Comparison of ENCODE assay signal across 8 cellular contexts in genomic region chr14:21510735-21511657, GRCh38. TPM values are rescaled to one million over a fixed set of nuclear protein-coding genes. Genes with fewer than 3 reads are reported as not detected.
A peak's percentile ranks its signal among the peaks of the same experiment; 100 is the strongest.
DNase-seq lines count a peak whose midpoint lies in the region; ATAC-seq and TF ChIP-seq lines count a peak whose summit lies in the region.

TSS of gene METTL3 (minus strand) at chr14:21511340. CDS start at chr14:21511223, 117 bp downstream.

- peak within 1 kb of the TSS; percentile 82 for H3K9ac ChIP-seq in mucosa of stomach (ENCODE audit: low read length)

- 1% methylated on average over 53 of the region's 53 CpGs for WGBS in esophagus, 2 donors

- TF ChIP-seq CTCF in Panc1 (IDR thresholded peaks at IDR 0.05), result no peak

- peaks cover 36% of the 10 kb centered on the region for H3K4me1 Mint-ChIP-seq in activated T-cell treated with anti-CD3 and anti-CD28 coated beads, Interleukin-2, amount 50 U/mL, for 4 hours (ENCODE audit: low read depth)

- peak within 1 kb of the TSS; percentile 98 for H3K4me3 ChIP-seq in Panc1 (ENCODE audit: low read depth in 2 of 2, low read length in 2 of 2)
- peak within 1 kb of the TSS; percentile 73 to 94 for H3K4me3 ChIP-seq in esophagus (ENCODE audit: low read depth in 1 of 2, low read length in 2 of 2)
- H3K4me3 ChIP-seq in mucosa of stomach (ENCODE audit: low read length), result peak within 1 kb of the TSS; percentile 93

- H3K9me3 ChIP-seq in Panc1 (ENCODE audit: control insufficient read depth, insufficient read depth, low read depth, low read length) (no peaks in the 10 kb centered on the region), esophagus (ENCODE audit: control insufficient read depth in 2 of 2, insufficient read depth in 1 of 2, low read depth in 1 of 2, low read length in 1 of 2) (no peaks in the 10 kb centered on the region), mucosa of stomach (ENCODE audit: control insufficient read depth, low read length) (no peaks in the 10 kb centered on the region)

- H3K27ac ChIP-seq in Panc1 (ENCODE audit: low read length) (peak within 1 kb of the TSS; percentile 95), esophagus (ENCODE audit: low read depth in 2 of 2, low read length in 1 of 2) (peak within 1 kb of the TSS; percentile 90)

- POLR2A ChIA-PET in Panc1 (lab: Charles Lee), result interaction anchor here (0.6 to 1.0 kb wide), 3 partner anchors 15 to 134 kb away, joined by 3 to 12 read pairs (median 3); partner anchors contain the start of gene SALL2

- H3K27me3 Mint-ChIP-seq in activated T-cell treated with anti-CD3 and anti-CD28 coated beads, Interleukin-2, amount 50 U/mL, for 4 hours (ENCODE audit: low read depth), result peaks cover 1% of the 10 kb centered on the region

- intact Hi-C loops in Panc1 (cut with micrococcal nuclease; ENCODE audit: unreplicated experiment), result no loop called here

- peak within 1 kb of the TSS; percentile 100 for H3K4me3 Mint-ChIP-seq in activated T-cell treated with anti-CD3 and anti-CD28 coated beads, Interleukin-2, amount 50 U/mL, for 4 hours

- CTCF ChIA-PET in Panc1 (lab: Charles Lee), result interaction anchor here (1.0 kb wide), 2 partner anchors 13 to 22 kb away, joined by 3 read pairs; no protein-coding TSS in a partner anchor

- ATAC-seq in GM21723 (IDR thresholded peaks at IDR 0.05; ENCODE audit: unreplicated experiment) (peak; percentile 98), Panc1 (peak; percentile 100)
- ATAC-seq in activated T-cell treated with anti-CD3 and anti-CD28 coated beads, Interleukin-2, amount 50 U/mL, for 4 hours, result peak; percentile 99 to 100

- peaks cover 2% of the 10 kb centered on the region; the same call in 1 of the 2 replicates for H3K36me3 ChIP-seq in Panc1 (ENCODE audit: control insufficient read depth, insufficient read depth, low read length)
- no peaks in the 10 kb centered on the region for H3K36me3 ChIP-seq in esophagus (ENCODE audit: control insufficient read depth in 2 of 2, insufficient read depth in 2 of 2, low read length in 1 of 2)
- H3K36me3 ChIP-seq in mucosa of stomach (ENCODE audit: control insufficient read depth, insufficient read depth, low read length), result no peaks in the 10 kb centered on the region

- DNase-seq in DMS53 (lab: John Stamatoyannopoulos, UW) (peak; percentile 94), KG1 (lab: John Stamatoyannopoulos, UW) (peak; percentile 95), Panc1 (ENCODE audit: low read depth, low spot score) (peak; percentile 90)
- DNase-seq in activated T-cell treated with anti-CD3 and anti-CD28 coated beads, Interleukin-2, amount 50 U/mL, for 4 hours, result peak; percentile 89
- DNase-seq in stimulated activated CD8-positive, alpha-beta memory T cell treated with anti-CD3 and anti-CD28 coated beads, Interleukin-7, amount 100 ng/mL, for 1 hour (ENCODE audit: low read depth in 2 of 2), result peak; percentile 83 to 84

- H3K4me1 ChIP-seq in Panc1 (ENCODE audit: control insufficient read depth, insufficient read depth, low read length), result peaks cover 9% of the 10 kb centered on the region
- no peaks in the 10 kb centered on the region for H3K4me1 ChIP-seq in esophagus (ENCODE audit: control insufficient read depth in 2 of 2, insufficient read depth in 2 of 2, low read length in 1 of 2)
- H3K4me1 ChIP-seq in mucosa of stomach (ENCODE audit: control insufficient read depth, insufficient read depth, low read length), result peaks cover 9% of the 10 kb centered on the region

- no TSS peak for BruUV-seq in Panc1 (replicated peaks; lab: Mats Ljungman, UMichigan)

- H3K27me3 ChIP-seq in Panc1 (ENCODE audit: control insufficient read depth, insufficient read depth, low read length), result no peaks in the 10 kb centered on the region
- no peaks in the 10 kb centered on the region for H3K27me3 ChIP-seq in esophagus (ENCODE audit: control insufficient read depth in 1 of 2, insufficient read depth in 2 of 2, low read length in 2 of 2)
- no peaks in the 10 kb centered on the region for H3K27me3 ChIP-seq in mucosa of stomach (ENCODE audit: control insufficient read depth, insufficient read depth, low read length)

- peaks cover 6% of the 10 kb centered on the region for H3K36me3 Mint-ChIP-seq in activated T-cell treated with anti-CD3 and anti-CD28 coated beads, Interleukin-2, amount 50 U/mL, for 4 hours (ENCODE audit: insufficient read depth)

- no peaks in the 10 kb centered on the region for H3K9me3 Mint-ChIP-seq in activated T-cell treated with anti-CD3 and anti-CD28 coated beads, Interleukin-2, amount 50 U/mL, for 4 hours

- in situ Hi-C loops in Panc1 (cut with HindIII; ENCODE audit: low pct_unique_long_range_greater_than_20kb, low sequenced_read_pairs), result no loop called here

RNA-seq across cellular contexts. Expression of gene METTL3, which starts in this region (rescaled TPM):
- total RNA-seq in Panc1 (2021; ENCODE audit: unreplicated experiment), result 43.3 TPM
- polyA plus RNA-seq in Panc1 (2012; ENCODE audit: insufficient read length), result 29.5 TPM
- 10 to 100 TPM; 45.0 to 47.7 (median 45.0) TPM for total RNA-seq in activated T-cell treated with anti-CD3 and anti-CD28 coated beads, Interleukin-2, amount 50 U/mL, for 4 hours
- polyA plus RNA-seq in esophagus, result 10 to 100 TPM; 26.0 to 34.6 TPM

Comparison
In these comparisons a context has a peak if more than half of its experiments do, and no peak if none do; other contexts are left out.
1. Peak in every context shown above with its lines: DNase-seq, ATAC-seq, H3K4me3 ChIP-seq and H3K27ac ChIP-seq.